ENCODE assay signal across 9 cellular contexts in the genomic region with DNA sequence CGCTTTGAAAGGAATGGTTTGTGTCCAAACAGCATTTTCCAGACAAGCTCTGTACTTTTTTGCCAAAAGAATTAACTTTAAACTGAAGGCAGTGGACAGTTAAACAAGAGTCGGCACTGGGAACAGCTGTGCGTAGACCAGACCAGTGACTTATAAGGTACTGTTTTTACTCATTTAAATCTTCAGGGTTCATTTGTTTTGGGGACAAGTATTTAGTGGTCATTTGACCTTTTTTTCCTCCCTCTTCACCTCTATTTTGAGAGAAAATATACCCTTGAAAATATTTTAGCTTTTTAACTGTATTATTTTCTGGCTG.
DNase-seq lines count a peak whose midpoint lies in the region; ATAC-seq and TF ChIP-seq lines count a peak whose summit lies in the region.
"Had no signal": no experiment of that assay in that cellular context is flagged by ENCODE, and none has a peak within 500 bp of the region (broad histone marks: within the 10 kb centered on the region; RNA-seq: fewer than 3 reads in every experiment).

No MANE protein-coding gene starts in this region.

- in situ Hi-C loops in ACHN (cut with HindIII; ENCODE audit: low pct_ligation_motif_present, low pct_unique_long_range_greater_than_20kb, low sequenced_read_pairs) = no loop called here

- peak overlapping the region; percentile 59 to 88 (median 60) for H3K4me3 ChIP-seq in fibroblast of lung (replicated peaks in 1 of 4; ENCODE audit: control extremely low read depth in 1 of 4, insufficient read depth in 1 of 4, low read depth in 3 of 4, low read length in 4 of 4)

- H3K9ac ChIP-seq in fibroblast of lung (ENCODE audit: insufficient read depth, low read length) = peak overlapping the region; percentile 66

- no peaks in the 10 kb centered on the region for H3K9me3 ChIP-seq in fibroblast of lung (ENCODE audit: control insufficient read depth, insufficient read depth, low read depth, low read length)

- DNase-seq in fibroblast of lung (ENCODE audit: low read depth in 2 of 2) (peak; percentile 39 to 64), natural killer cell (no peak), ACHN (no peak), NCI-H1930 (lab: John Stamatoyannopoulos, UW) (no peak)
- DNase-seq in stimulated activated naive B cell treated with anti-CD40 and anti-IgM and Interleukin-4, amounts not matched to agents 10 μg/mL and 1 μg/mL and 100 μg/mL, for 72 hours = peak; percentile 5
- no peak for DNase-seq in naive thymus-derived CD8-positive, alpha-beta T cell

- TF ChIP-seq CTCF in fibroblast of lung (conservative IDR thresholded peaks at IDR 0.05 in 1 of 2, IDR thresholded peaks at IDR 0.05 in 1 of 2; ENCODE audit: low read depth in 1 of 2, low read length in 2 of 2) (no peak), natural killer cell (IDR thresholded peaks at IDR 0.05) (no peak)

- no peaks in the 10 kb centered on the region for H3K27me3 ChIP-seq in fibroblast of lung (ENCODE audit: control insufficient read depth, insufficient read depth, low read length)

- H4K20me1 ChIP-seq in fibroblast of lung (ENCODE audit: control insufficient read depth, extremely low read depth, insufficient read depth, low read length) = no peaks in the 10 kb centered on the region

- H3K27me3 Mint-ChIP-seq in stimulated activated naive B cell treated with anti-CD40 and anti-IgM and Interleukin-4, amounts not matched to agents 10 μg/mL and 1 μg/mL and 100 μg/mL, for 72 hours = no peaks in the 10 kb centered on the region
- H3K27me3 Mint-ChIP-seq in natural killer cell (ENCODE audit: low read depth in 2 of 2) = no peaks in the 10 kb centered on the region
- H3K27me3 Mint-ChIP-seq in naive thymus-derived CD8-positive, alpha-beta T cell = peaks cover 0 to 4% (median 0%) of the 10 kb centered on the region in 5 donors

- H3K79me2 ChIP-seq in fibroblast of lung (ENCODE audit: control insufficient read depth, insufficient read depth, low read length) = peaks cover 21% of the 10 kb centered on the region

- POLR2A ChIA-PET in naive thymus-derived CD8-positive, alpha-beta T cell (lab: Charles Lee) = no interaction called here

- ATAC-seq in GM21360 (IDR thresholded peaks at IDR 0.05; ENCODE audit: unreplicated experiment) = peak; percentile 81
- peak; percentile 75 for ATAC-seq in HG03460 (IDR thresholded peaks at IDR 0.05; ENCODE audit: unreplicated experiment)
- ATAC-seq in stimulated activated naive B cell treated with anti-CD40 and anti-IgM and Interleukin-4, amounts not matched to agents 10 μg/mL and 1 μg/mL and 100 μg/mL, for 72 hours (replicated peaks) = peak; percentile 86 to 90
- no peak for ATAC-seq in natural killer cell
- ATAC-seq in naive thymus-derived CD8-positive, alpha-beta T cell = no peak

- H2AFZ ChIP-seq in fibroblast of lung (ENCODE audit: low read length) = peak overlapping the region; percentile 22

- H3K27ac ChIP-seq in fibroblast of lung (ENCODE audit: insufficient read depth, low read length) = peak overlapping the region; percentile 69

- peaks cover 4% of the 10 kb centered on the region for H3K4me1 ChIP-seq in fibroblast of lung (ENCODE audit: control insufficient read depth, extremely low read depth, insufficient read depth, low read length)

- peak overlapping the region; percentile 86 to 90 for H3K4me3 Mint-ChIP-seq in stimulated activated naive B cell treated with anti-CD40 and anti-IgM and Interleukin-4, amounts not matched to agents 10 μg/mL and 1 μg/mL and 100 μg/mL, for 72 hours
- no peak overlapping the region for H3K4me3 Mint-ChIP-seq in natural killer cell
- peak overlapping the region in 1 of 10 donors; percentile 82 for H3K4me3 Mint-ChIP-seq in naive thymus-derived CD8-positive, alpha-beta T cell
- H3K4me3 Mint-ChIP-seq: T-helper 1 cell treated with Interleukin-12 subunit alpha and Interleukin-12 subunit beta and Interleukin-4 antibody, amounts not matched to agents 30 μg/mL and 1 μg/mL, for 36 hours had no signal

- intact Hi-C loops in natural killer cell (cut with micrococcal nuclease) = no loop called here

- peak overlapping the region; percentile 98 for H3K27ac Mint-ChIP-seq in stimulated activated naive B cell treated with anti-CD40 and anti-IgM and Interleukin-4, amounts not matched to agents 10 μg/mL and 1 μg/mL and 100 μg/mL, for 72 hours
- no peak overlapping the region for H3K27ac Mint-ChIP-seq in natural killer cell
- H3K27ac Mint-ChIP-seq in naive thymus-derived CD8-positive, alpha-beta T cell = peak overlapping the region in 1 of 10 donors; percentile 20
- H3K27ac Mint-ChIP-seq: T-helper 1 cell treated with Interleukin-12 subunit alpha and Interleukin-12 subunit beta and Interleukin-4 antibody, amounts not matched to agents 30 μg/mL and 1 μg/mL, for 36 hours had no signal

- peak overlapping the region; percentile 84 for H3K4me2 ChIP-seq in fibroblast of lung (ENCODE audit: extremely low read depth, insufficient read depth, low read length)

- peaks cover 9 to 16% of the 10 kb centered on the region in 2 donors for H3K36me3 Mint-ChIP-seq in stimulated activated naive B cell treated with anti-CD40 and anti-IgM and Interleukin-4, amounts not matched to agents 10 μg/mL and 1 μg/mL and 100 μg/mL, for 72 hours
- no peaks in the 10 kb centered on the region for H3K36me3 Mint-ChIP-seq in natural killer cell
- H3K36me3 Mint-ChIP-seq in naive thymus-derived CD8-positive, alpha-beta T cell = no peaks in the 10 kb centered on the region

- H3K36me3 ChIP-seq in fibroblast of lung (ENCODE audit: control insufficient read depth, insufficient read depth, low read length) = no peaks in the 10 kb centered on the region

- H3K9me3 Mint-ChIP-seq in stimulated activated naive B cell treated with anti-CD40 and anti-IgM and Interleukin-4, amounts not matched to agents 10 μg/mL and 1 μg/mL and 100 μg/mL, for 72 hours = peaks cover 8 to 10% of the 10 kb centered on the region in 2 donors
- H3K9me3 Mint-ChIP-seq in natural killer cell = peaks cover 9 to 12% of the 10 kb centered on the region in 2 donors
- H3K9me3 Mint-ChIP-seq in naive thymus-derived CD8-positive, alpha-beta T cell = peaks cover 0 to 13% (median 0%) of the 10 kb centered on the region in 9 donors
- H3K9me3 Mint-ChIP-seq: T-helper 1 cell treated with Interleukin-12 subunit alpha and Interleukin-12 subunit beta and Interleukin-4 antibody, amounts not matched to agents 30 μg/mL and 1 μg/mL, for 36 hours had no signal

- H3K4me1 Mint-ChIP-seq in stimulated activated naive B cell treated with anti-CD40 and anti-IgM and Interleukin-4, amounts not matched to agents 10 μg/mL and 1 μg/mL and 100 μg/mL, for 72 hours = peaks cover 36 to 59% of the 10 kb centered on the region in 2 donors
- no peaks in the 10 kb centered on the region for H3K4me1 Mint-ChIP-seq in natural killer cell
- H3K4me1 Mint-ChIP-seq in naive thymus-derived CD8-positive, alpha-beta T cell = peaks cover 0 to 8% (median 0%) of the 10 kb centered on the region in 4 donors

Comparison
In these comparisons a context has a peak if more than half of its experiments do, and no peak if none do; other contexts are left out.
1. ATAC-seq: peak in GM21360 (single experiment), HG03460 (single experiment) and stimulated activated naive B cell treated with anti-CD40 and anti-IgM and Interleukin-4, amounts not matched to agents 10 μg/mL and 1 μg/mL and 100 μg/mL, for 72 hours (2 of 2); none in natural killer cell (0 of 3) and naive thymus-derived CD8-positive, alpha-beta T cell (0 of 2).
2. DNase-seq: peak in fibroblast of lung (2 of 2) and stimulated activated naive B cell treated with anti-CD40 and anti-IgM and Interleukin-4, amounts not matched to agents 10 μg/mL and 1 μg/mL and 100 μg/mL, for 72 hours (single experiment); none in natural killer cell (single experiment), ACHN (single experiment), NCI-H1930 (0 of 2) and naive thymus-derived CD8-positive, alpha-beta T cell (0 of 10).